ENCODE assay signal across 1 cellular context in the genomic region with DNA sequence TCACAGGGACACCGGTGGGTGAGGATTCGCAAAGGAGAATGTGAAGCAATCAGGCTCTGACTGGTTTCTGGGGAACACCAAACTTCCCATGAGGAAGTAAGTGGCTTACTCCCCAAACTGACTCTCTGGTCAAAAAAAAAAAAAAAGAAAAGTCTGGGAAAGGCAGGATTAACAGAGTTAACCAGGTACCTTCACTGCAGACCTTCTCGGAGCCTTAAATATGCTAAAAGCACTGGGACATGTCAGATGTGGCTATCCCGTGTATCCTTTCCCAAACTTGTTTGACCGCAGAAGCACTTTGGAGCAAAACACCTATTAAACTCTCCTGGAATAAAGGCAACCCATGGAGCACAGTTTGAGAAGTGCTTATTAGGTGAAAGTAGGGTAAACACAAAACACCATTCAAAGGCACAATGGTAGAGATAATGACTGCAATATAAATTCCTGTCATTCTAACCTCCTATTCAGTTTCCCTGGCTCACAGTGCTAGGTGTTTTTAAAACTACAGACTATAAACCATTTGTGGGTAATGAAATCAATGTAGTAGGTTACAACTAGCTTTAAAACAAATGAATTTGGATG.
TF ChIP-seq lines count a peak whose summit lies in the region.

No MANE protein-coding gene starts in this region.

TF ChIP-seq in HEK293, 187 proteins besides CTCF, POLR2A, EP300 and RAD21 (continued from another document and continues in another):
- TF ChIP-seq, protein P1, sequence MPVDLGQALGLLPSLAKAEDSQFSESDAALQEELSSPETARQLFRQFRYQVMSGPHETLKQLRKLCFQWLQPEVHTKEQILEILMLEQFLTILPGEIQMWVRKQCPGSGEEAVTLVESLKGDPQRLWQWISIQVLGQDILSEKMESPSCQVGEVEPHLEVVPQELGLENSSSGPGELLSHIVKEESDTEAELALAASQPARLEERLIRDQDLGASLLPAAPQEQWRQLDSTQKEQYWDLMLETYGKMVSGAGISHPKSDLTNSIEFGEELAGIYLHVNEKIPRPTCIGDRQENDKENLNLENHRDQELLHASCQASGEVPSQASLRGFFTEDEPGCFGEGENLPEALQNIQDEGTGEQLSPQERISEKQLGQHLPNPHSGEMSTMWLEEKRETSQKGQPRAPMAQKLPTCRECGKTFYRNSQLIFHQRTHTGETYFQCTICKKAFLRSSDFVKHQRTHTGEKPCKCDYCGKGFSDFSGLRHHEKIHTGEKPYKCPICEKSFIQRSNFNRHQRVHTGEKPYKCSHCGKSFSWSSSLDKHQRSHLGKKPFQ (tag by site-specific recombination; IDR thresholded peaks at IDR 0.05): peak; percentile 83
- TF ChIP-seq, protein P2, sequence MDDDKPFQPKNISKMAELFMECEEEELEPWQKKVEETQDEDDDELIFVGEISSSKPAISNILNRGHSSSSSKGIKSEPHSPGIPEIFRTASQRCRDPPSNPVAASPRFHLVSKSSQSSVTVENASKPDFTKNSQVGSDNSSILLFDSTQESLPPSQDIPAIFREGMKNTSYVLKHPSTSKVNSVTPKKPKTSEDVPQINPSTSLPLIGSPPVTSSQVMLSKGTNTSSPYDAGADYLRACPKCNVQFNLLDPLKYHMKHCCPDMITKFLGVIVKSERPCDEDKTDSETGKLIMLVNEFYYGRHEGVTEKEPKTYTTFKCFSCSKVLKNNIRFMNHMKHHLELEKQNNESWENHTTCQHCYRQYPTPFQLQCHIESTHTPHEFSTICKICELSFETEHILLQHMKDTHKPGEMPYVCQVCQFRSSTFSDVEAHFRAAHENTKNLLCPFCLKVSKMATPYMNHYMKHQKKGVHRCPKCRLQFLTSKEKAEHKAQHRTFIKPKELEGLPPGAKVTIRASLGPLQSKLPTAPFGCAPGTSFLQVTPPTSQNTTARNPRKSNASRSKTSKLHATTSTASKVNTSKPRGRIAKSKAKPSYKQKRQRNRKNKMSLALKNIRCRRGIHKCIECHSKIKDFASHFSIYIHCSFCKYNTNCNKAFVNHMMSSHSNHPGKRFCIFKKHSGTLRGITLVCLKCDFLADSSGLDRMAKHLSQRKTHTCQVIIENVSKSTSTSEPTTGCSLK (tag by site-specific recombination; IDR thresholded peaks at IDR 0.05): no peak
- TF ChIP-seq ZNF660 (tag by site-specific recombination; IDR thresholded peaks at IDR 0.05) (no peak), GLI2 (tag by site-specific recombination; IDR thresholded peaks at IDR 0.05; ENCODE audit: borderline replicate concordance, low read depth) (peak; percentile 69; the same call in 1 of the 2 replicates), PRDM1 (tag by site-specific recombination; IDR thresholded peaks at IDR 0.05) (peak; percentile 65; the same call in 1 of the 2 replicates), ZIC2 (tag by site-specific recombination; IDR thresholded peaks at IDR 0.05) (peak; percentile 97), KLF16 (tag by site-specific recombination; IDR thresholded peaks at IDR 0.05) (no peak), OSR2 (tag by site-specific recombination; IDR thresholded peaks at IDR 0.05) (peak; percentile 99), ZNF561 (tag by site-specific recombination; IDR thresholded peaks at IDR 0.05; ENCODE audit: borderline replicate concordance) (peak; percentile 94), ZBTB20 (tag by site-specific recombination; IDR thresholded peaks at IDR 0.05) (peak; percentile 87), TCF7L2 (IDR thresholded peaks at IDR 0.05; ENCODE audit: borderline replicate concordance, low read depth, low read length) (peak; percentile 32; the same call in 1 of the 2 replicates), ZXDB (tag by site-specific recombination; IDR thresholded peaks at IDR 0.05) (peak; percentile 42; the same call in 1 of the 2 replicates), IKZF3 (tag by site-specific recombination; IDR thresholded peaks at IDR 0.05) (peak; percentile 39; the same call in 1 of the 2 replicates), ZNF221 (tag by site-specific recombination; IDR thresholded peaks at IDR 0.05; ENCODE audit: borderline replicate concordance) (no peak), ZNF169 (tag by site-specific recombination; IDR thresholded peaks at IDR 0.05) (no peak), ZNF433 (tag by site-specific recombination; IDR thresholded peaks at IDR 0.05; ENCODE audit: low read depth) (no peak), ZNF623 (tag by site-specific recombination; IDR thresholded peaks at IDR 0.05) (no peak), ZNF843 (tag by site-specific recombination; IDR thresholded peaks at IDR 0.05) (peak; percentile 96), KLF7 (tag by site-specific recombination; IDR thresholded peaks at IDR 0.05; ENCODE audit: borderline replicate concordance) (peak; percentile 23; the same call in 1 of the 2 replicates), ZNF10 (tag by site-specific recombination; IDR thresholded peaks at IDR 0.05) (0 out of 2 replicates have a peak, but pooled peaks have one; percentile 41), ZNF423 (tag by site-specific recombination; IDR thresholded peaks at IDR 0.05) (peak; percentile 64; the same call in 1 of the 2 replicates), YY2 (tag by site-specific recombination; IDR thresholded peaks at IDR 0.05) (no peak), TRIM28 (IDR thresholded peaks at IDR 0.05; ENCODE audit: borderline replicate concordance, low read length) (peak; percentile 61; the same call in 1 of the 2 replicates), BCL11A (tag by site-specific recombination; IDR thresholded peaks at IDR 0.05; ENCODE audit: low read depth) (peak; percentile 67; the same call in 1 of the 2 replicates), ZSCAN16 (tag by site-specific recombination; IDR thresholded peaks at IDR 0.05) (peak; percentile 32; the same call in 1 of the 2 replicates), YY1 (tag by site-specific recombination; IDR thresholded peaks at IDR 0.05) (peak; percentile 27; the same call in 1 of the 2 replicates), ZNF112 (tag by site-specific recombination; IDR thresholded peaks at IDR 0.05) (no peak), ZEB2 (tag by site-specific recombination; IDR thresholded peaks at IDR 0.05) (no peak), ZFP69B (tag by site-specific recombination; IDR thresholded peaks at IDR 0.05) (no peak), ZNF223 (tag by site-specific recombination; IDR thresholded peaks at IDR 0.05) (no peak), FEZF1 (tag by site-specific recombination; IDR thresholded peaks at IDR 0.05) (peak; percentile 98), ZNF248 (tag by site-specific recombination; IDR thresholded peaks at IDR 0.05) (no peak), ZSCAN30 (tag by site-specific recombination; IDR thresholded peaks at IDR 0.05) (peak; percentile 91; the same call in 1 of the 2 replicates), ZNF202 (tag by site-specific recombination; IDR thresholded peaks at IDR 0.05; ENCODE audit: borderline replicate concordance) (no peak), ZSCAN23 (tag by site-specific recombination; IDR thresholded peaks at IDR 0.05) (no peak), HOXD13 (CRISPR knock-in tag; IDR thresholded peaks at IDR 0.05; ENCODE audit: borderline replicate concordance) (peak; percentile 79; the same call in 1 of the 2 replicates)
- TF ChIP-seq, protein P3, sequence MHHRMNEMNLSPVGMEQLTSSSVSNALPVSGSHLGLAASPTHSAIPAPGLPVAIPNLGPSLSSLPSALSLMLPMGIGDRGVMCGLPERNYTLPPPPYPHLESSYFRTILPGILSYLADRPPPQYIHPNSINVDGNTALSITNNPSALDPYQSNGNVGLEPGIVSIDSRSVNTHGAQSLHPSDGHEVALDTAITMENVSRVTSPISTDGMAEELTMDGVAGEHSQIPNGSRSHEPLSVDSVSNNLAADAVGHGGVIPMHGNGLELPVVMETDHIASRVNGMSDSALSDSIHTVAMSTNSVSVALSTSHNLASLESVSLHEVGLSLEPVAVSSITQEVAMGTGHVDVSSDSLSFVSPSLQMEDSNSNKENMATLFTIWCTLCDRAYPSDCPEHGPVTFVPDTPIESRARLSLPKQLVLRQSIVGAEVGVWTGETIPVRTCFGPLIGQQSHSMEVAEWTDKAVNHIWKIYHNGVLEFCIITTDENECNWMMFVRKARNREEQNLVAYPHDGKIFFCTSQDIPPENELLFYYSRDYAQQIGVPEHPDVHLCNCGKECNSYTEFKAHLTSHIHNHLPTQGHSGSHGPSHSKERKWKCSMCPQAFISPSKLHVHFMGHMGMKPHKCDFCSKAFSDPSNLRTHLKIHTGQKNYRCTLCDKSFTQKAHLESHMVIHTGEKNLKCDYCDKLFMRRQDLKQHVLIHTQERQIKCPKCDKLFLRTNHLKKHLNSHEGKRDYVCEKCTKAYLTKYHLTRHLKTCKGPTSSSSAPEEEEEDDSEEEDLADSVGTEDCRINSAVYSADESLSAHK (tag by site-specific recombination; IDR thresholded peaks at IDR 0.05): peak; percentile 93
- TF ChIP-seq, protein P4, sequence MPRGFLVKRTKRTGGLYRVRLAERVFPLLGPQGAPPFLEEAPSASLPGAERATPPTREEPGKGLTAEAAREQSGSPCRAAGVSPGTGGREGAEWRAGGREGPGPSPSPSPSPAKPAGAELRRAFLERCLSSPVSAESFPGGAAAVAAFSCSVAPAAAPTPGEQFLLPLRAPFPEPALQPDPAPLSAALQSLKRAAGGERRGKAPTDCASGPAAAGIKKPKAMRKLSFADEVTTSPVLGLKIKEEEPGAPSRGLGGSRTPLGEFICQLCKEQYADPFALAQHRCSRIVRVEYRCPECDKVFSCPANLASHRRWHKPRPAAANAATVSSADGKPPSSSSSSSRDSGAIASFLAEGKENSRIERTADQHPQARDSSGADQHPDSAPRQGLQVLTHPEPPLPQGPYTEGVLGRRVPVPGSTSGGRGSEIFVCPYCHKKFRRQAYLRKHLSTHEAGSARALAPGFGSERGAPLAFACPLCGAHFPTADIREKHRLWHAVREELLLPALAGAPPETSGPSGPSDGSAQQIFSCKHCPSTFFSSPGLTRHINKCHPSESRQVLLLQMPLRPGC (tag by site-specific recombination; IDR thresholded peaks at IDR 0.05): peak; percentile 83
- TF ChIP-seq, protein P5, sequence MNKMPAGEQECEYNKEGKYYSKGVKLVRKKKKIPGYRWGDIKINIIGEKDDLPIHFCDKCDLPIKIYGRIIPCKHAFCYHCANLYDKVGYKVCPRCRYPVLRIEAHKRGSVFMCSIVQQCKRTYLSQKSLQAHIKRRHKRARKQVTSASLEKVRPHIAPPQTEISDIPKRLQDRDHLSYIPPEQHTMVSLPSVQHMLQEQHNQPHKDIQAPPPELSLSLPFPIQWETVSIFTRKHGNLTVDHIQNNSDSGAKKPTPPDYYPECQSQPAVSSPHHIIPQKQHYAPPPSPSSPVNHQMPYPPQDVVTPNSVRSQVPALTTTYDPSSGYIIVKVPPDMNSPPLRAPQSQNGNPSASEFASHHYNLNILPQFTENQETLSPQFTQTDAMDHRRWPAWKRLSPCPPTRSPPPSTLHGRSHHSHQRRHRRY (tag by site-specific recombination; IDR thresholded peaks at IDR 0.05): no peak
- TF ChIP-seq, protein P6, sequence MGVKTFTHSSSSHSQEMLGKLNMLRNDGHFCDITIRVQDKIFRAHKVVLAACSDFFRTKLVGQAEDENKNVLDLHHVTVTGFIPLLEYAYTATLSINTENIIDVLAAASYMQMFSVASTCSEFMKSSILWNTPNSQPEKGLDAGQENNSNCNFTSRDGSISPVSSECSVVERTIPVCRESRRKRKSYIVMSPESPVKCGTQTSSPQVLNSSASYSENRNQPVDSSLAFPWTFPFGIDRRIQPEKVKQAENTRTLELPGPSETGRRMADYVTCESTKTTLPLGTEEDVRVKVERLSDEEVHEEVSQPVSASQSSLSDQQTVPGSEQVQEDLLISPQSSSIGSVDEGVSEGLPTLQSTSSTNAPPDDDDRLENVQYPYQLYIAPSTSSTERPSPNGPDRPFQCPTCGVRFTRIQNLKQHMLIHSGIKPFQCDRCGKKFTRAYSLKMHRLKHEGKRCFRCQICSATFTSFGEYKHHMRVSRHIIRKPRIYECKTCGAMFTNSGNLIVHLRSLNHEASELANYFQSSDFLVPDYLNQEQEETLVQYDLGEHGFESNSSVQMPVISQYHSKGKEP (tag by site-specific recombination; IDR thresholded peaks at IDR 0.05): peak; percentile 82
- TF ChIP-seq, protein P7, sequence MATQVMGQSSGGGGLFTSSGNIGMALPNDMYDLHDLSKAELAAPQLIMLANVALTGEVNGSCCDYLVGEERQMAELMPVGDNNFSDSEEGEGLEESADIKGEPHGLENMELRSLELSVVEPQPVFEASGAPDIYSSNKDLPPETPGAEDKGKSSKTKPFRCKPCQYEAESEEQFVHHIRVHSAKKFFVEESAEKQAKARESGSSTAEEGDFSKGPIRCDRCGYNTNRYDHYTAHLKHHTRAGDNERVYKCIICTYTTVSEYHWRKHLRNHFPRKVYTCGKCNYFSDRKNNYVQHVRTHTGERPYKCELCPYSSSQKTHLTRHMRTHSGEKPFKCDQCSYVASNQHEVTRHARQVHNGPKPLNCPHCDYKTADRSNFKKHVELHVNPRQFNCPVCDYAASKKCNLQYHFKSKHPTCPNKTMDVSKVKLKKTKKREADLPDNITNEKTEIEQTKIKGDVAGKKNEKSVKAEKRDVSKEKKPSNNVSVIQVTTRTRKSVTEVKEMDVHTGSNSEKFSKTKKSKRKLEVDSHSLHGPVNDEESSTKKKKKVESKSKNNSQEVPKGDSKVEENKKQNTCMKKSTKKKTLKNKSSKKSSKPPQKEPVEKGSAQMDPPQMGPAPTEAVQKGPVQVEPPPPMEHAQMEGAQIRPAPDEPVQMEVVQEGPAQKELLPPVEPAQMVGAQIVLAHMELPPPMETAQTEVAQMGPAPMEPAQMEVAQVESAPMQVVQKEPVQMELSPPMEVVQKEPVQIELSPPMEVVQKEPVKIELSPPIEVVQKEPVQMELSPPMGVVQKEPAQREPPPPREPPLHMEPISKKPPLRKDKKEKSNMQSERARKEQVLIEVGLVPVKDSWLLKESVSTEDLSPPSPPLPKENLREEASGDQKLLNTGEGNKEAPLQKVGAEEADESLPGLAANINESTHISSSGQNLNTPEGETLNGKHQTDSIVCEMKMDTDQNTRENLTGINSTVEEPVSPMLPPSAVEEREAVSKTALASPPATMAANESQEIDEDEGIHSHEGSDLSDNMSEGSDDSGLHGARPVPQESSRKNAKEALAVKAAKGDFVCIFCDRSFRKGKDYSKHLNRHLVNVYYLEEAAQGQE (tag by site-specific recombination; IDR thresholded peaks at IDR 0.05): no peak
